In the genomic region with DNA sequence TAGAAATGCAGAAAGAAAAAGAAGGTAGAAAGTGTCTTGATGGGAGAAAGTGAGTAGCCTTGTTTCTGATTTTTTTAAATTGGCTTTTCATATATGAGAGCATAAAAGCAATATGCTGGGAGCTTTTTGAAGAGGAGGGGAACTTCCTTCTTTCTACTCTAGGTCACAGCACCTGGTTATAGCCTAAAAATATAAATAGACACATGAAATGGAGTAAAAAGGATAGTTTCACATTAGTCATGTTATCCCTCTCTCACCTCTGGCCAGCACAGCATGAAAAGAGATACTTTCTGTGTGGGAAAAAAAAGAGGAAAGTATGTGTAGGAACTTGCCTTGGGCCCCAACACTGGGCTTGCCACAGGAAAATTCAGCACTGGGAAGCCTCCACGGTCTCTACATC, we compare ENCODE assay signal across 18 cellular contexts.
DNase-seq lines count a peak whose midpoint lies in the region; ATAC-seq, FAIRE-seq and TF ChIP-seq lines count a peak whose summit lies in the region.
"Had no signal": no experiment of that assay in that cellular context is flagged by ENCODE, and none has a peak within 500 bp of the region (broad histone marks: within the 10 kb centered on the region; RNA-seq: fewer than 3 reads in every experiment).

No MANE protein-coding gene starts in this region.

- H4K12ac ChIP-seq in trophoblast cell (ENCODE audit: low read depth, low read length): no peak overlapping the region

- H3K18ac ChIP-seq in trophoblast cell (ENCODE audit: low read length): no peak overlapping the region

- no peaks in the 10 kb centered on the region for H4K20me1 ChIP-seq in GM12878 (ENCODE audit: control insufficient read depth, insufficient read depth)

- no peak for TF ChIP-seq RAD21 in GM12878 (IDR thresholded peaks at IDR 0.05; ENCODE audit: insufficient read depth, low read depth, low read length)

- DNase-seq in GM12878 (ENCODE audit: low read depth, low spot score) (no peak), upper lobe of left lung (no peak), NCI-H2227 treated with DMSO at 0.1 percent for 48 hours (lab: John Stamatoyannopoulos, UW) (no peak), trophoblast cell (no peak)
- no peak for DNase-seq in activated naive CD8-positive, alpha-beta T cell treated with anti-CD3 and anti-CD28 coated beads, Interleukin-2, amount 50 U/mL, for 24 hours
- DNase-seq: AML-193, GOT3, MM.1S, NCI-H1105 treated with DMSO at 0.1 percent for 48 hours, NCI-H1930, NCI-H2171, NCI-H510A treated with DMSO at 0.1 percent for 48 hours, SIG-M5 had no signal

- H3K9me3 Mint-ChIP-seq in activated naive CD8-positive, alpha-beta T cell treated with anti-CD3 and anti-CD28 coated beads, Interleukin-2, amount 50 U/mL, for 24 hours: peaks cover 19% of the 10 kb centered on the region

- no peaks in the 10 kb centered on the region for H3K27me3 Mint-ChIP-seq in activated naive CD8-positive, alpha-beta T cell treated with anti-CD3 and anti-CD28 coated beads, Interleukin-2, amount 50 U/mL, for 24 hours

- H3K27ac ChIP-seq in GM12878 (ENCODE audit: control insufficient read depth, insufficient read depth): no peak overlapping the region
- no peak overlapping the region for H3K27ac ChIP-seq in upper lobe of left lung
- no peak overlapping the region for H3K27ac ChIP-seq in trophoblast cell (ENCODE audit: low read depth, low read length)

- H3K23ac ChIP-seq in trophoblast cell (ENCODE audit: low read length): no peak overlapping the region

- H3K4me3 ChIP-seq in GM12878 (no peak overlapping the region), upper lobe of left lung (no peak overlapping the region), trophoblast cell (ENCODE audit: low read depth, low read length) (no peak overlapping the region)

- H3K9me3 ChIP-seq in GM12878 (replicated peaks; ENCODE audit: control insufficient read depth, insufficient read depth, low read length): no peaks in the 10 kb centered on the region
- peaks cover 0 to 8% (median 4%) of the 10 kb centered on the region in 4 donors for H3K9me3 ChIP-seq in upper lobe of left lung
- no peaks in the 10 kb centered on the region for H3K9me3 ChIP-seq in trophoblast cell (ENCODE audit: insufficient read depth, low read depth, low read length)

- no peak overlapping the region for H2BK120ac ChIP-seq in trophoblast cell (ENCODE audit: insufficient read depth, low read length, poor library complexity)

- TF ChIP-seq POLR2A in GM12878 (IDR thresholded peaks at IDR 0.05; ENCODE audit: low read depth, low read length) (no peak), upper lobe of left lung (IDR thresholded peaks at IDR 0.05) (no peak)

- SMC1A ChIA-PET in GM12878 (lab: Charles Lee; ENCODE audit: uncharacterized antibody, unreplicated experiment): no interaction called here

- no peaks in the 10 kb centered on the region for H3K4me1 ChIP-seq in GM12878 (ENCODE audit: control insufficient read depth, insufficient read depth, low read length)
- H3K4me1 ChIP-seq in upper lobe of left lung: no peaks in the 10 kb centered on the region
- no peaks in the 10 kb centered on the region for H3K4me1 ChIP-seq in trophoblast cell (ENCODE audit: control insufficient read depth in 1 of 2, insufficient read depth in 2 of 2, low read length in 2 of 2)

- no peaks in the 10 kb centered on the region for H3K79me1 ChIP-seq in trophoblast cell (ENCODE audit: low read length)

- H3K4me1 Mint-ChIP-seq in activated naive CD8-positive, alpha-beta T cell treated with anti-CD3 and anti-CD28 coated beads, Interleukin-2, amount 50 U/mL, for 24 hours: no peaks in the 10 kb centered on the region

- RAD21 ChIA-PET in GM12878 (lab: Charles Lee; ENCODE audit: unreplicated experiment): no interaction called here

- TF ChIP-seq CTCF in GM12878 (IDR thresholded peaks at IDR 0.05 in 2 of 3, conservative IDR thresholded peaks at IDR 0.05 in 1 of 3; ENCODE audit: control insufficient read depth in 2 of 3, extremely low read depth in 1 of 3, insufficient read depth in 1 of 3, low read depth in 3 of 3, low read length in 3 of 3): no peak
- no peak for TF ChIP-seq CTCF in upper lobe of left lung (IDR thresholded peaks at IDR 0.05)

- CTCF ChIA-PET in GM12878 (lab: Yijun Ruan, JAX): no interaction called here

- no peaks in the 10 kb centered on the region for H3K36me3 Mint-ChIP-seq in activated naive CD8-positive, alpha-beta T cell treated with anti-CD3 and anti-CD28 coated beads, Interleukin-2, amount 50 U/mL, for 24 hours (ENCODE audit: low read depth)

- H4K8ac ChIP-seq in trophoblast cell (ENCODE audit: low read depth, low read length): no peak overlapping the region

- H2AK5ac ChIP-seq in trophoblast cell (ENCODE audit: low read length): no peak overlapping the region

- H3K27me3 ChIP-seq in GM12878 (replicated peaks in 1 of 2; ENCODE audit: control insufficient read depth in 2 of 2, insufficient read depth in 2 of 2, low read length in 1 of 2) (no peaks in the 10 kb centered on the region), upper lobe of left lung (no peaks in the 10 kb centered on the region), trophoblast cell (ENCODE audit: insufficient read depth, low read length) (no peaks in the 10 kb centered on the region)

- H3K79me2 ChIP-seq in GM12878 (ENCODE audit: control insufficient read depth, insufficient read depth, low read length): no peaks in the 10 kb centered on the region
- H3K79me2 ChIP-seq in trophoblast cell (ENCODE audit: control insufficient read depth, insufficient read depth, low read length, poor library complexity): no peaks in the 10 kb centered on the region

- intact Hi-C loops in GM12878 (cut with micrococcal nuclease; ENCODE audit: unreplicated experiment): no loop called here

- H3K36me3 ChIP-seq in GM12878 (ENCODE audit: control insufficient read depth in 2 of 2, insufficient read depth in 2 of 2, low read length in 1 of 2) (no peaks in the 10 kb centered on the region), upper lobe of left lung (no peaks in the 10 kb centered on the region), trophoblast cell (ENCODE audit: control insufficient read depth in 1 of 2, insufficient read depth in 2 of 2, low read length in 2 of 2) (no peaks in the 10 kb centered on the region)

- TF ChIP-seq EP300 in GM12878 (IDR thresholded peaks at IDR 0.05; ENCODE audit: borderline replicate concordance in 1 of 2, control insufficient read depth in 1 of 2, low read depth in 2 of 2, low read length in 2 of 2): no peak
- TF ChIP-seq EP300 in upper lobe of left lung (IDR thresholded peaks at IDR 0.05): no peak

- H3K4me3 Mint-ChIP-seq in activated naive CD8-positive, alpha-beta T cell treated with anti-CD3 and anti-CD28 coated beads, Interleukin-2, amount 50 U/mL, for 24 hours: no peak overlapping the region

- H3K27ac Mint-ChIP-seq in activated naive CD8-positive, alpha-beta T cell treated with anti-CD3 and anti-CD28 coated beads, Interleukin-2, amount 50 U/mL, for 24 hours: no peak overlapping the region

- H2BK12ac ChIP-seq in trophoblast cell (ENCODE audit: low read length): no peak overlapping the region

- no peak overlapping the region for H2BK5ac ChIP-seq in trophoblast cell (ENCODE audit: low read depth, low read length, poor library complexity)

- H3K4ac ChIP-seq in trophoblast cell (ENCODE audit: low read depth, low read length): no peak overlapping the region

- no TSS peak for BruUV-seq in GM12878 (replicated peaks; lab: Mats Ljungman, UMichigan)

- H3K4me2 ChIP-seq in GM12878 (ENCODE audit: control insufficient read depth, insufficient read depth): no peak overlapping the region
- no peak overlapping the region for H3K4me2 ChIP-seq in trophoblast cell (ENCODE audit: low read length)

- H2AFZ ChIP-seq in GM12878 (ENCODE audit: control insufficient read depth, low read depth, low read length) (no peak overlapping the region), trophoblast cell (ENCODE audit: insufficient read depth, low read length, poor library complexity) (no peak overlapping the region)

- in situ Hi-C loops in GM12878 (cut with MboI): no loop called here

- no peak overlapping the region for H4K91ac ChIP-seq in trophoblast cell (ENCODE audit: low read depth, low read length)

- no peak overlapping the region for H3K9ac ChIP-seq in GM12878 (ENCODE audit: control insufficient read depth, insufficient read depth, low read length)
- H3K9ac ChIP-seq in trophoblast cell (ENCODE audit: low read length): no peak overlapping the region

- peak; percentile 70 for ATAC-seq in GM18511 (IDR thresholded peaks at IDR 0.05; ENCODE audit: unreplicated experiment)
- ATAC-seq in GM21515 (IDR thresholded peaks at IDR 0.05; ENCODE audit: unreplicated experiment): peak; percentile 72
- peak; percentile 64 for ATAC-seq in HG02981 (IDR thresholded peaks at IDR 0.05; ENCODE audit: unreplicated experiment)
- peak; percentile 39 for ATAC-seq in GM12878
- no peak for ATAC-seq in activated naive CD8-positive, alpha-beta T cell treated with anti-CD3 and anti-CD28 coated beads, Interleukin-2, amount 50 U/mL, for 24 hours
- no peak for ATAC-seq in upper lobe of left lung (ENCODE audit: low FRiP score in 2 of 2)

- 7% methylated on average over 1 of the region's 1 CpG for WGBS in GM12878 (ENCODE audit: insufficient coverage, insufficient replicate concordance, low lambda C conversion rate, missing lambda C conversion rate)
- WGBS in upper lobe of left lung, 2 donors: 67 to 69% methylated on average over 1 of the region's 1 CpG
- no CpG with 5 or more reads among the region's 1 CpG for WGBS in trophoblast cell (ENCODE audit: extremely low coverage, insufficient coverage, insufficient read length)

- no peak overlapping the region for H3K14ac ChIP-seq in trophoblast cell (ENCODE audit: low read length)

- POLR2A ChIA-PET in GM12878 (lab: Charles Lee): no interaction called here

- no peak for FAIRE-seq in GM12878 (lab: Jason Lieb, UNC)
- FAIRE-seq: GM12892, RCC 7860 had no signal

TF ChIP-seq in GM12878, 131 proteins besides CTCF, POLR2A, EP300 and RAD21 (continues in another document):
- TF ChIP-seq, protein P1, sequence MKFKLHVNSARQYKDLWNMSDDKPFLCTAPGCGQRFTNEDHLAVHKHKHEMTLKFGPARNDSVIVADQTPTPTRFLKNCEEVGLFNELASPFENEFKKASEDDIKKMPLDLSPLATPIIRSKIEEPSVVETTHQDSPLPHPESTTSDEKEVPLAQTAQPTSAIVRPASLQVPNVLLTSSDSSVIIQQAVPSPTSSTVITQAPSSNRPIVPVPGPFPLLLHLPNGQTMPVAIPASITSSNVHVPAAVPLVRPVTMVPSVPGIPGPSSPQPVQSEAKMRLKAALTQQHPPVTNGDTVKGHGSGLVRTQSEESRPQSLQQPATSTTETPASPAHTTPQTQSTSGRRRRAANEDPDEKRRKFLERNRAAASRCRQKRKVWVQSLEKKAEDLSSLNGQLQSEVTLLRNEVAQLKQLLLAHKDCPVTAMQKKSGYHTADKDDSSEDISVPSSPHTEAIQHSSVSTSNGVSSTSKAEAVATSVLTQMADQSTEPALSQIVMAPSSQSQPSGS (IDR thresholded peaks at IDR 0.05; ENCODE audit: low read length): 0 out of 2 replicates have a peak, but pooled peaks have one; percentile 58
- peak; percentile 15 for TF ChIP-seq RUNX3 (IDR thresholded peaks at IDR 0.05; ENCODE audit: low read length)
- 0 out of 2 replicates have a peak, but pooled peaks have one; percentile 53 for TF ChIP-seq MEF2A (IDR thresholded peaks at IDR 0.05; ENCODE audit: insufficient read depth, low read depth, low read length)
- TF ChIP-seq NFIC (IDR thresholded peaks at IDR 0.05; ENCODE audit: low read depth, low read length): peak; percentile 52

Comparison
In these comparisons a context has a peak if more than half of its experiments do, and no peak if none do; other contexts are left out.
1. ATAC-seq: peak in GM18511 (single experiment), GM21515 (single experiment), HG02981 (single experiment) and GM12878 (single experiment); none in activated naive CD8-positive, alpha-beta T cell treated with anti-CD3 and anti-CD28 coated beads, Interleukin-2, amount 50 U/mL, for 24 hours (single experiment) and upper lobe of left lung (0 of 2).